In the genomic region with DNA sequence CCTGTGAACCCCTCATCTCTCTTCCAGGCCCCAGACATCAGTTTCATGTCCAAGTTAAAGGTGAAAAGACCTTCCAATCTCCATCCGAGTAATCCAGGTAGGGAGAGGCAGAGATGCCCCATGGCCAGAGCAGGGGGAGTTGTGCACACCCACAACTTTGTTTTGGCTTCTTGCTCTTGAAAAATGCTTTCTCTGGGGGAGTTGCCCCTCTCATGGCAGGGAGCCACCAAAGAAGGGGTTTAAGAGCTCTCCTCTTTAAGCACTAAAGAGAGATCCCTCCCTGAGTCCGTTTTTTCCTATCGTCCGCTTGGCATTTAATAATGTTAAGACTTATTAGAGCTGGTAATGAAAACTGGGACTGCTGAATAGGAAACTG, we compare ENCODE assay signal across 31 cellular contexts. TPM values are rescaled to one million over a fixed set of nuclear protein-coding genes. Genes with fewer than 3 reads are reported as not detected.
"Had no signal": no experiment of that assay in that cellular context is flagged by ENCODE, and none has a peak within 500 bp of the region (broad histone marks: within the 10 kb centered on the region; RNA-seq: fewer than 3 reads in every experiment).

No MANE protein-coding gene starts in this region.

- H3K36me3 ChIP-seq: left lung, lower lobe of right lung, pancreas, prostate gland, suprapubic skin, thoracic aorta, tibial artery, upper lobe of right lung had no signal

- H3K4me1 ChIP-seq: left lung, lower lobe of right lung, pancreas, upper lobe of right lung had no signal

- H3K4me3 ChIP-seq: left lung, lower lobe of right lung, pancreas, prostate gland, skin epidermis, suprapubic skin, thoracic aorta, tibial artery, upper lobe of right lung had no signal

- ATAC-seq: left colon; left lung; lower lobe of right lung; naive thymus-derived CD8-positive, alpha-beta T cell; pancreas; right cardiac atrium; sciatic nerve; stimulated activated effector memory CD8-positive, alpha-beta T cell treated with anti-CD3 and anti-CD28 coated beads, Interleukin-12 subunit alpha, Interleukin-12 subunit beta, amount 100 ng/mL, for 72 hours; upper lobe of right lung had no signal

- H3K27ac Mint-ChIP-seq: immature natural killer cell; naive thymus-derived CD8-positive, alpha-beta T cell; nephron progenitor cell; stimulated activated effector memory CD8-positive, alpha-beta T cell treated with anti-CD3 and anti-CD28 coated beads, Interleukin-12 subunit alpha, Interleukin-12 subunit beta, amount 100 ng/mL, for 72 hours; stimulated activated naive CD8-positive, alpha-beta T cell treated with anti-CD3 and anti-CD28 coated beads, Interleukin-15, Interleukin-2, amounts not matched to agents 100 ng/mL and 50 ng/mL, for 24 hours had no signal

- H3K9me3 ChIP-seq: left lung, lower lobe of right lung, pancreas, prostate gland, suprapubic skin, thoracic aorta, tibial artery, upper lobe of right lung had no signal

- DNase-seq: hypothalamus; immature natural killer cell; kidney; left colon; left lung; lower lobe of right lung; mammary epithelial cell; mesenchymal stem cell; nephron progenitor cell; nucleus accumbens; pancreas; right cardiac atrium; stimulated activated CD4-positive, alpha-beta T cell treated with anti-CD3 and anti-CD28 coated beads, Interleukin-12 subunit alpha, Interleukin-12 subunit beta, amount 100 ng/mL, for 4 hours; stimulated activated CD4-positive, alpha-beta T cell treated with anti-CD3 and anti-CD28 coated beads, Interleukin-15, amount 100 ng/mL, for 24 hours; stimulated activated CD4-positive, alpha-beta T cell treated with anti-CD3 and anti-CD28 coated beads, Interleukin-4, amount 100 ng/mL, for 24 hours; stimulated activated naive CD4-positive, alpha-beta T cell; tibial artery; trophoblast cell; upper lobe of right lung had no signal

- H3K9me3 Mint-ChIP-seq: naive thymus-derived CD8-positive, alpha-beta T cell; nephron progenitor cell; stimulated activated effector memory CD8-positive, alpha-beta T cell treated with anti-CD3 and anti-CD28 coated beads, Interleukin-12 subunit alpha, Interleukin-12 subunit beta, amount 100 ng/mL, for 72 hours; stimulated activated naive CD8-positive, alpha-beta T cell treated with anti-CD3 and anti-CD28 coated beads, Interleukin-15, Interleukin-2, amounts not matched to agents 100 ng/mL and 50 ng/mL, for 24 hours had no signal

- H3K27ac ChIP-seq: left lung, lower lobe of right lung, pancreas, prostate gland, skin epidermis, suprapubic skin, thoracic aorta, tibial artery, upper lobe of right lung had no signal

- H3K4me3 Mint-ChIP-seq: immature natural killer cell; nephron progenitor cell; stimulated activated effector memory CD8-positive, alpha-beta T cell treated with anti-CD3 and anti-CD28 coated beads, Interleukin-12 subunit alpha, Interleukin-12 subunit beta, amount 100 ng/mL, for 72 hours; stimulated activated naive CD8-positive, alpha-beta T cell treated with anti-CD3 and anti-CD28 coated beads, Interleukin-15, Interleukin-2, amounts not matched to agents 100 ng/mL and 50 ng/mL, for 24 hours had no signal

- H3K4me1 Mint-ChIP-seq: immature natural killer cell had no signal

RNA-seq across cellular contexts. Expression of gene PAX7, which starts 8.2 kb away (rescaled TPM):
- total RNA-seq: kidney; left colon; left lung; liver; lower lobe of right lung; mammary epithelial cell; mucosa of gallbladder; naive thymus-derived CD8-positive, alpha-beta T cell; osteoblast; pancreas; right cardiac atrium; sciatic nerve; subcutaneous adipose tissue; thoracic aorta; upper lobe of right lung had no signal
- polyA plus RNA-seq: immature natural killer cell; liver; mammary epithelial cell; naive thymus-derived CD8-positive, alpha-beta T cell; pancreas; right cardiac atrium had no signal
